15 cellular contexts compared by ENCODE assay signal in genomic region chr12:89252284-89252683, GRCh38.
DNase-seq lines count a peak whose midpoint lies in the region; ATAC-seq, FAIRE-seq and TF ChIP-seq lines count a peak whose summit lies in the region.
"Had no signal": no experiment of that assay in that cellular context is flagged by ENCODE, and none has a peak within 500 bp of the region (broad histone marks: within the 10 kb centered on the region; RNA-seq: fewer than 3 reads in every experiment).

No MANE protein-coding gene starts in this region.

- DNase-seq in Right ventricle myocardium inferior (ENCODE audit: missing footprints) (no peak), cardiac septum (ENCODE audit: low spot score) (no peak), astrocyte (ENCODE audit: low read depth) (peak; percentile 23), right cardiac atrium (no peak), upper lobe of right lung (no peak)
- no peak for DNase-seq in stimulated activated naive CD8-positive, alpha-beta T cell treated with anti-CD3 and anti-CD28 coated beads, Interleukin-15, amount 100 ng/mL, for 72 hours
- DNase-seq in stimulated activated CD4-positive, alpha-beta T cell treated with anti-CD3 and anti-CD28 coated beads, Interleukin-12 subunit alpha, Interleukin-12 subunit beta, amount 100 ng/mL, for 4 hours = no peak
- DNase-seq: cerebellar nuclear complex; Kasumi-1; NCI-H1930; SHP77 treated with DMSO at 0.1 percent for 48 hours; stimulated activated naive CD4-positive, alpha-beta T cell had no signal

- H3K79me2 ChIP-seq in astrocyte (ENCODE audit: insufficient read depth, low read length) = no peaks in the 10 kb centered on the region

- ATAC-seq in Right ventricle myocardium inferior = peak; percentile 39
- ATAC-seq in right cardiac atrium = peak; percentile 36 to 57
- peak; percentile 26 for ATAC-seq in stimulated activated naive CD8-positive, alpha-beta T cell treated with anti-CD3 and anti-CD28 coated beads, Interleukin-15, amount 100 ng/mL, for 72 hours
- no peak for ATAC-seq in upper lobe of right lung
- ATAC-seq in HG03378 (IDR thresholded peaks at IDR 0.05; ENCODE audit: unreplicated experiment) = no peak

- H3K4me3 ChIP-seq in astrocyte (ENCODE audit: insufficient read depth, low read depth, low read length) = no peak overlapping the region
- H3K4me3 ChIP-seq in right cardiac atrium (ENCODE audit: low read length) = no peak overlapping the region
- H3K4me3 ChIP-seq in upper lobe of right lung = no peak overlapping the region

- intact Hi-C loops in Right ventricle myocardium inferior (cut with DNase I) (no loop called here), cardiac septum (cut with DNase I) (no loop called here), right cardiac atrium (cut with DNase I) (no loop called here), upper lobe of right lung (cut with DNase I) (no loop called here)

- H3K27me3 Mint-ChIP-seq in astrocyte (ENCODE audit: low read depth, unreplicated experiment) = no peaks in the 10 kb centered on the region
- H3K27me3 Mint-ChIP-seq in stimulated activated naive CD8-positive, alpha-beta T cell treated with anti-CD3 and anti-CD28 coated beads, Interleukin-15, amount 100 ng/mL, for 72 hours = no peaks in the 10 kb centered on the region
- H3K27me3 Mint-ChIP-seq: progenitor cell of endocrine pancreas had no signal

- no peaks in the 10 kb centered on the region for H3K9me3 ChIP-seq in astrocyte (ENCODE audit: insufficient read depth, low read depth, low read length)
- no peaks in the 10 kb centered on the region for H3K9me3 ChIP-seq in right cardiac atrium (ENCODE audit: control insufficient read depth, low read length)
- no peaks in the 10 kb centered on the region for H3K9me3 ChIP-seq in upper lobe of right lung

- H3K9ac ChIP-seq in astrocyte (ENCODE audit: low read length) = no peak overlapping the region

- WGBS in right cardiac atrium = 80% methylated on average over 4 of the region's 4 CpGs

- H3K4me1 Mint-ChIP-seq in astrocyte (ENCODE audit: low read depth, unreplicated experiment) = peaks cover 18% of the 10 kb centered on the region
- peaks cover 29% of the 10 kb centered on the region for H3K4me1 Mint-ChIP-seq in stimulated activated naive CD8-positive, alpha-beta T cell treated with anti-CD3 and anti-CD28 coated beads, Interleukin-15, amount 100 ng/mL, for 72 hours

- no peak overlapping the region for H3K4me3 Mint-ChIP-seq in astrocyte (ENCODE audit: unreplicated experiment)
- H3K4me3 Mint-ChIP-seq in stimulated activated naive CD8-positive, alpha-beta T cell treated with anti-CD3 and anti-CD28 coated beads, Interleukin-15, amount 100 ng/mL, for 72 hours = no peak overlapping the region

- H3K9me3 Mint-ChIP-seq in astrocyte (ENCODE audit: unreplicated experiment) = peaks cover 2% of the 10 kb centered on the region
- peaks cover 6 to 8% of the 10 kb centered on the region in 2 donors for H3K9me3 Mint-ChIP-seq in stimulated activated naive CD8-positive, alpha-beta T cell treated with anti-CD3 and anti-CD28 coated beads, Interleukin-15, amount 100 ng/mL, for 72 hours

- no peaks in the 10 kb centered on the region for H4K20me1 ChIP-seq in astrocyte (ENCODE audit: insufficient read depth, low read length)

- no peaks in the 10 kb centered on the region for H3K36me3 Mint-ChIP-seq in astrocyte (ENCODE audit: low read depth, unreplicated experiment)

- H3K27me3 ChIP-seq in astrocyte (ENCODE audit: insufficient read depth, low read length) (no peaks in the 10 kb centered on the region), right cardiac atrium (ENCODE audit: control insufficient read depth, insufficient read depth) (no peaks in the 10 kb centered on the region), upper lobe of right lung (no peaks in the 10 kb centered on the region)

- H3K36me3 ChIP-seq in astrocyte (ENCODE audit: insufficient read depth, low read length) (no peaks in the 10 kb centered on the region), upper lobe of right lung (no peaks in the 10 kb centered on the region)

- H3K4me1 ChIP-seq in astrocyte (ENCODE audit: insufficient read depth, low read length) (no peaks in the 10 kb centered on the region), right cardiac atrium (ENCODE audit: control insufficient read depth, insufficient read depth, low read length) (no peaks in the 10 kb centered on the region), upper lobe of right lung (peaks cover 14% of the 10 kb centered on the region)

- no peak overlapping the region for H3K4me2 ChIP-seq in astrocyte (ENCODE audit: low read length)

- FAIRE-seq in astrocyte (lab: Jason Lieb, UNC) = no peak
- FAIRE-seq: GM12891 had no signal

- H3K27ac ChIP-seq in astrocyte (ENCODE audit: low read depth, low read length) = no peak overlapping the region
- no peak overlapping the region for H3K27ac ChIP-seq in right cardiac atrium (ENCODE audit: low read length)
- no peak overlapping the region for H3K27ac ChIP-seq in upper lobe of right lung

- no peak overlapping the region for H2AFZ ChIP-seq in astrocyte (ENCODE audit: low read depth, low read length)

- H3K27ac Mint-ChIP-seq in astrocyte (ENCODE audit: unreplicated experiment) = no peak overlapping the region
- no peak overlapping the region for H3K27ac Mint-ChIP-seq in stimulated activated naive CD8-positive, alpha-beta T cell treated with anti-CD3 and anti-CD28 coated beads, Interleukin-15, amount 100 ng/mL, for 72 hours
- H3K27ac Mint-ChIP-seq: progenitor cell of endocrine pancreas had no signal

- TF ChIP-seq CTCF in astrocyte (IDR thresholded peaks at IDR 0.05; ENCODE audit: insufficient read depth, low read depth, low read length) (no peak), upper lobe of right lung (IDR thresholded peaks at IDR 0.05) (no peak)

Comparison
In these comparisons a context has a peak if more than half of its experiments do, and no peak if none do; other contexts are left out.
1. ATAC-seq: peak in Right ventricle myocardium inferior (single experiment), right cardiac atrium (2 of 2) and stimulated activated naive CD8-positive, alpha-beta T cell treated with anti-CD3 and anti-CD28 coated beads, Interleukin-15, amount 100 ng/mL, for 72 hours (single experiment); none in upper lobe of right lung (single experiment) and HG03378 (single experiment).